ENCODE assay signal across 16 cellular contexts in the genomic region with DNA sequence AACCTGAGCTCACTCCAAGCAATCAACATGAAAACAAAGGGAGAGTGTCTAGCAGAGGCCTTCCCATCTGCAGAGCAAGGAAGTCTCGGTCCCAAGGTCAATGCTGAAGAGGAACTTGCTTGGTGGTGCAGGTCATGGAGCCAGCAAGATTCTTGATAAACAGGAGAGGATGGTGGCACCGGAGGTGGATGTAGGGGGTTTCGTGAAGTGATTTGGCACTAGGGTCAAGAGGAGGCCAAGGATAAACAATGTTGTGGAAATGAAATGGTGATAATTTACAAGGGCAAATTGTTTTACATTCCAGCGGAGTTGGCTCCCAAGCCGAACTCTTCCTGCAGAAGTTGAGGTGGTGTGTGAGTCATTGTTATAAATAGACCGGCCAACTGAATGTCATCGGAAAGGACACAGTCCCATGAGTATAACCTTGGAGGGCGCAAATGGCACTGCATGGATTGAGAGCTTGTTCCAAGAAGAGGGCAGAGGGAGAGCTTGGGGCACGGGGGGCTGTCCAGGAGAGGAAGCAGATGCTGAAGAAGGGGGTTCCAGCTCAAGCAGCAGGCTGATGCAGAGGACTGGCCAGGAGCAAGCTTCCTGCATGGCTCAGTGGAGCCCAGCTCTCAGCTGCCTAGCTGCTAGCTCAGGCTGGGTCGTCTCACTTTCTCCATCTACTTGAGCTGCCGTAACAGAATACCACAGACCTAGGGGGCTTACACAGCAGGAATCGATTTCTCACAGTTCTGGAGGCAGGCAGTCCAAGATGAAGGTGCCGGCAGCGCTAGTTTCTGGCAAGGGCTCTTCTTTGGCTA.
DNase-seq lines count a peak whose midpoint lies in the region; ATAC-seq and TF ChIP-seq lines count a peak whose summit lies in the region.
"Had no signal": no experiment of that assay in that cellular context is flagged by ENCODE, and none has a peak within 500 bp of the region (broad histone marks: within the 10 kb centered on the region; RNA-seq: fewer than 3 reads in every experiment).

No MANE protein-coding gene starts in this region.

- H3K27me3 Mint-ChIP-seq in HFFc6 (ENCODE audit: insufficient read depth) (no peaks in the 10 kb centered on the region), immature natural killer cell (ENCODE audit: low read depth in 3 of 3) (peaks cover 0 to 2% (median 1%) of the 10 kb centered on the region in 3 donors)
- H3K27me3 Mint-ChIP-seq in naive thymus-derived CD4-positive, alpha-beta T cell, result peaks cover 0 to 17% (median 3%) of the 10 kb centered on the region in 5 donors

- H3K4me1 ChIP-seq in ascending aorta, result peaks cover 5 to 22% of the 10 kb centered on the region in 2 donors
- peaks cover 0 to 20% of the 10 kb centered on the region in 2 donors for H3K4me1 ChIP-seq in right atrium auricular region
- H3K4me1 ChIP-seq in stomach, result peaks cover 0 to 8% (median 4%) of the 10 kb centered on the region in 4 donors
- H3K4me1 ChIP-seq in naive thymus-derived CD4-positive, alpha-beta T cell (ENCODE audit: control insufficient read depth in 2 of 2, insufficient read depth in 2 of 2, low read length in 2 of 2), result no peaks in the 10 kb centered on the region
- H3K4me1 ChIP-seq: Caco-2 had no signal

- H3K9me3 Mint-ChIP-seq in HFFc6, result no peaks in the 10 kb centered on the region
- H3K9me3 Mint-ChIP-seq in naive thymus-derived CD4-positive, alpha-beta T cell, result peaks cover 0 to 3% (median 0%) of the 10 kb centered on the region in 11 donors
- no peaks in the 10 kb centered on the region for H3K9me3 Mint-ChIP-seq in immature natural killer cell
- H3K9me3 Mint-ChIP-seq: activated T-helper 2 cell treated with anti-CD3 and anti-CD28 coated beads, Interferon-gamma antibody, Interleukin-2, Interleukin-4, amounts not matched to agents 10 μg/mL and 5 μg/mL and 100 μg/mL, durations not matched to agents 14 hours and 24 hours and 36 hours had no signal

- 62 to 75% (median 72%) methylated on average over 12 to 14 of the region's 14 CpGs for WGBS in stomach, 5 donors

- H3K36me3 ChIP-seq in ascending aorta (no peaks in the 10 kb centered on the region), right atrium auricular region (no peaks in the 10 kb centered on the region), stomach (no peaks in the 10 kb centered on the region)
- H3K36me3 ChIP-seq in naive thymus-derived CD4-positive, alpha-beta T cell (ENCODE audit: control insufficient read depth in 2 of 3, insufficient read depth in 3 of 3, low read length in 3 of 3), result no peaks in the 10 kb centered on the region
- H3K36me3 ChIP-seq: SJCRH30 had no signal

- intact Hi-C loops in ascending aorta (cut with DNase I) (loop anchor here (1.0 to 5.0 kb wide), 2 partner anchors 26 to 100 kb away; no protein-coding TSS in a partner anchor), stomach (cut with DNase I; ENCODE audit: low total_unique reads) (no loop called here)
- intact Hi-C loops in naive thymus-derived CD4-positive, alpha-beta T cell (cut with micrococcal nuclease), result no loop called here

- no peak for TF ChIP-seq POLR2A in stomach (IDR thresholded peaks at IDR 0.05)

- H3K27ac ChIP-seq in ascending aorta (peak overlapping the region; percentile 67 to 81), right atrium auricular region (peak overlapping the region; percentile 57 to 66), stomach (peak overlapping the region in 4 of 5 donors; percentile 35 to 62 (median 51))
- H3K27ac ChIP-seq in naive thymus-derived CD4-positive, alpha-beta T cell (ENCODE audit: low read depth, low read length), result no peak overlapping the region
- H3K27ac ChIP-seq: SJCRH30, skin epidermis had no signal

- H3K4me1 Mint-ChIP-seq in HFFc6 (ENCODE audit: low read depth), result peaks cover 64% of the 10 kb centered on the region
- H3K4me1 Mint-ChIP-seq in naive thymus-derived CD4-positive, alpha-beta T cell, result peaks cover 0 to 2% (median 0%) of the 10 kb centered on the region in 7 donors
- H3K4me1 Mint-ChIP-seq in immature natural killer cell, result no peaks in the 10 kb centered on the region

- TF ChIP-seq EP300 in stomach (IDR thresholded peaks at IDR 0.05), result no peak

- H3K36me3 Mint-ChIP-seq in HFFc6 (ENCODE audit: low read depth) (no peaks in the 10 kb centered on the region; the same call in 1 of the 2 replicates), immature natural killer cell (no peaks in the 10 kb centered on the region)
- no peaks in the 10 kb centered on the region for H3K36me3 Mint-ChIP-seq in naive thymus-derived CD4-positive, alpha-beta T cell

- H3K9me3 ChIP-seq in ascending aorta (no peaks in the 10 kb centered on the region), right atrium auricular region (no peaks in the 10 kb centered on the region), stomach (no peaks in the 10 kb centered on the region)
- no peaks in the 10 kb centered on the region for H3K9me3 ChIP-seq in naive thymus-derived CD4-positive, alpha-beta T cell (ENCODE audit: control insufficient read depth in 2 of 3, low read length in 3 of 3)
- H3K9me3 ChIP-seq: Caco-2, SJCRH30 had no signal

- TF ChIP-seq CTCF in HFFc6 (IDR thresholded peaks at IDR 0.05) (no peak), ascending aorta (IDR thresholded peaks at IDR 0.05) (no peak), right atrium auricular region (IDR thresholded peaks at IDR 0.05) (no peak), stomach (IDR thresholded peaks at IDR 0.05) (no peak)

- POLR2A ChIA-PET in naive thymus-derived CD4-positive, alpha-beta T cell (lab: Charles Lee), result no interaction called here

- H3K27me3 ChIP-seq in ascending aorta (no peaks in the 10 kb centered on the region), right atrium auricular region (no peaks in the 10 kb centered on the region), stomach (no peaks in the 10 kb centered on the region)
- no peaks in the 10 kb centered on the region for H3K27me3 ChIP-seq in naive thymus-derived CD4-positive, alpha-beta T cell (ENCODE audit: control insufficient read depth in 2 of 2, insufficient read depth in 2 of 2, low read length in 2 of 2)
- H3K27me3 ChIP-seq: SJCRH30 had no signal

- CTCF ChIA-PET in naive thymus-derived CD4-positive, alpha-beta T cell (lab: Charles Lee), result no interaction called here

- no peak for ATAC-seq in naive thymus-derived CD4-positive, alpha-beta T cell

- peak; percentile 79 for DNase-seq in HFFc6
- peak in 1 of 2 donors; percentile 79 for DNase-seq in ascending aorta (ENCODE audit: low spot score in 2 of 2)
- DNase-seq in right atrium auricular region (ENCODE audit: low spot score), result no peak
- DNase-seq in stomach, result peak; percentile 39
- no peak for DNase-seq in naive thymus-derived CD4-positive, alpha-beta T cell
- DNase-seq in immature natural killer cell, result no peak
- no peak for DNase-seq in epidermal melanocyte (ENCODE audit: insufficient read length, low spot score)
- no peak for DNase-seq in activated effector memory CD4-positive, alpha-beta T cell treated with Interleukin-2 at 50 U/mL for 16 hours
- DNase-seq: Caco-2, cerebellar nuclear complex, foreskin melanocyte, HCEC 1CT, NCI-H524 treated with DMSO at 0.1 percent for 48 hours, SJCRH30 had no signal

- H3K4me3 Mint-ChIP-seq in HFFc6 (peak overlapping the region; percentile 40), immature natural killer cell (no peak overlapping the region)
- no peak overlapping the region for H3K4me3 Mint-ChIP-seq in naive thymus-derived CD4-positive, alpha-beta T cell

- H3K4me3 ChIP-seq in ascending aorta (no peak overlapping the region), right atrium auricular region (no peak overlapping the region), stomach (no peak overlapping the region)
- H3K4me3 ChIP-seq in naive thymus-derived CD4-positive, alpha-beta T cell (ENCODE audit: low read length), result no peak overlapping the region
- H3K4me3 ChIP-seq: SJCRH30, skin epidermis had no signal

- H3K27ac Mint-ChIP-seq in HFFc6 (peak overlapping the region; percentile 94), immature natural killer cell (no peak overlapping the region)
- no peak overlapping the region for H3K27ac Mint-ChIP-seq in naive thymus-derived CD4-positive, alpha-beta T cell
- H3K27ac Mint-ChIP-seq: activated T-helper 2 cell treated with anti-CD3 and anti-CD28 coated beads, Interferon-gamma antibody, Interleukin-2, Interleukin-4, amounts not matched to agents 10 μg/mL and 5 μg/mL and 100 μg/mL, durations not matched to agents 14 hours and 24 hours and 36 hours had no signal

Comparison
In these comparisons a context has a peak if more than half of its experiments do, and no peak if none do; other contexts are left out.
1. DNase-seq: peak in HFFc6 (single experiment) and stomach (single experiment); none in right atrium auricular region (single experiment), naive thymus-derived CD4-positive, alpha-beta T cell (0 of 9), immature natural killer cell (0 of 3), epidermal melanocyte (single experiment) and activated effector memory CD4-positive, alpha-beta T cell treated with Interleukin-2 at 50 U/mL for 16 hours (single experiment).